Comparison of ENCODE assay signal across 4 cellular contexts in the genomic region with DNA sequence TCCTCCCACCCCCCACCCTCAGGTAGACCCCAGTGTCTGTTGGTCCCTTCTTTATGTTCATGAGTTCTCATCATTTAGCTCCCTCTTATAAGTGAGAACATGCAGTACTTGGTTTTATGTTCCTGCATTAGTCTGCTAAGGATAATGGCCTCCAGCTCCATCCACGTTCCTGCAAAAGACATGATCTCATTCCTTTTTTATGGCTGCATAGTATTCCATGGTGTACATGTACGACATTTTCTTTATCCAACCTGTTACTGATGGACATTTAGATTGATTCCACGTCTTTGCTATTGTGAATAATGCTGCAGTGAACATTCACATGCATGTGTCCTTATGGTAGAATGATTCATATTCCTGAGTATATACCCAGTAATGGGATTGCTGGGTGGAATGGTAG.
DNase-seq lines count a peak whose midpoint lies in the region; ATAC-seq, FAIRE-seq and TF ChIP-seq lines count a peak whose summit lies in the region.
"Not testable (repeated sequence)": the region's sequence is repeated elsewhere in the genome, so short reads cannot be mapped to it uniquely, and the experiment has no call there.

No MANE protein-coding gene starts in this region.

- not testable (repeated sequence) for H3K9me1 ChIP-seq in K562 (ENCODE audit: control insufficient read depth, insufficient read depth, low read length)

- H3K4me1 ChIP-seq in A549 = peaks cover 28% of the 10 kb centered on the region
- H3K4me1 ChIP-seq in HEK293 (ENCODE audit: control insufficient read depth, insufficient read depth, low read length); astrocyte (ENCODE audit: insufficient read depth, low read length); K562 (replicated peaks in 1 of 2; ENCODE audit: control insufficient read depth in 2 of 2, insufficient read depth in 2 of 2, low read length in 2 of 2): not testable (repeated sequence)

- H3K36me3 ChIP-seq in HEK293 (ENCODE audit: control insufficient read depth in 2 of 2, insufficient read depth in 1 of 2, low read length in 2 of 2); astrocyte (ENCODE audit: insufficient read depth, low read length); K562 (ENCODE audit: control insufficient read depth, insufficient read depth, low read length): not testable (repeated sequence)

- not testable (repeated sequence) for H3K27me3 ChIP-seq in astrocyte (ENCODE audit: insufficient read depth, low read length)
- peaks cover 0 to 17% of the 10 kb centered on the region in 2 experiments; a peak in 2 of 5 replicates for H3K27me3 ChIP-seq in K562 (ENCODE audit: control insufficient read depth in 2 of 2, insufficient read depth in 2 of 2, low read length in 2 of 2)

- BruUV-seq in K562 (replicated peaks; lab: Mats Ljungman, UMichigan) = not testable (repeated sequence)

- H3K4me3 Mint-ChIP-seq in astrocyte (ENCODE audit: unreplicated experiment) = not testable (repeated sequence)

- not testable (repeated sequence) for DNase-seq in A549 (ENCODE audit: low read depth in 1 of 2, low spot score in 1 of 2); astrocyte (ENCODE audit: low read depth); K562 (ENCODE audit: extremely low read depth in 1 of 4, low spot score in 3 of 4)

- not testable (repeated sequence) for H3K27me3 Mint-ChIP-seq in astrocyte (ENCODE audit: low read depth, unreplicated experiment)

- FAIRE-seq in A549 (lab: Jason Lieb, UNC) (peak; percentile 89), astrocyte (lab: Jason Lieb, UNC) (peak; percentile 43)
- not testable (repeated sequence) for FAIRE-seq in K562 (lab: Jason Lieb, UNC)

- H3K36me3 Mint-ChIP-seq in astrocyte (ENCODE audit: low read depth, unreplicated experiment) = not testable (repeated sequence)

- TF ChIP-seq RAD21 in A549 (conservative IDR thresholded peaks at IDR 0.05 in 1 of 2, IDR thresholded peaks at IDR 0.05 in 1 of 2); K562 (CRISPR knock-in tag; conservative IDR thresholded peaks at IDR 0.05 in 1 of 2, IDR thresholded peaks at IDR 0.05 in 1 of 2): not testable (repeated sequence)

- not testable (repeated sequence) for TF ChIP-seq EP300 in A549 (IDR thresholded peaks at IDR 0.05); K562 (IDR thresholded peaks at IDR 0.05; ENCODE audit: low read length)

- CTCF ChIA-PET in A549 (lab: Yijun Ruan, JAX); K562 (lab: Yijun Ruan, JAX; ENCODE audit: low intra/inter-chr PET ratio): not testable (repeated sequence)
- CTCF ChIA-PET in HEK293 (lab: Yijun Ruan, JAX) = interaction anchor here (0.6 kb wide), 1 partner anchor 101 kb away, joined by 4 read pairs; no protein-coding TSS in a partner anchor

- H3K9me3 ChIP-seq in A549; HEK293 (ENCODE audit: control insufficient read depth, insufficient read depth, low read depth, low read length); astrocyte (ENCODE audit: insufficient read depth, low read depth, low read length); K562 (replicated peaks; ENCODE audit: control insufficient read depth, insufficient read depth, low read depth, low read length): not testable (repeated sequence)

- ATAC-seq in A549, K562: not testable (repeated sequence)

- H3K27ac ChIP-seq in A549; HEK293 (ENCODE audit: extremely low read depth, low read depth, low read length); astrocyte (ENCODE audit: low read depth, low read length); K562 (ENCODE audit: extremely low read depth, low read depth, low read length): not testable (repeated sequence)

- not testable (repeated sequence) for H3K4me3 ChIP-seq in A549; HEK293 (ENCODE audit: low read depth, low read length); astrocyte (ENCODE audit: insufficient read depth, low read depth, low read length); K562

- TF ChIP-seq POLR2A in A549 (IDR thresholded peaks at IDR 0.05; ENCODE audit: low read length); K562 (conservative IDR thresholded peaks at IDR 0.05): not testable (repeated sequence)

- POLR2A ChIA-PET in A549 (lab: Yijun Ruan, JAX); HEK293 (lab: Yijun Ruan, JAX); K562 (lab: Yijun Ruan, JAX): not testable (repeated sequence)

- not testable (repeated sequence) for H3K27ac Mint-ChIP-seq in astrocyte (ENCODE audit: unreplicated experiment)

- not testable (repeated sequence) for H2AFZ ChIP-seq in astrocyte (ENCODE audit: low read depth, low read length); K562 (ENCODE audit: low read depth, low read length)

- not testable (repeated sequence) for H4K20me1 ChIP-seq in astrocyte (ENCODE audit: insufficient read depth, low read length); K562 (replicated peaks; ENCODE audit: control insufficient read depth, insufficient read depth, low read length)

- not testable (repeated sequence) for H3K9me3 Mint-ChIP-seq in astrocyte (ENCODE audit: unreplicated experiment)

- H3K79me2 ChIP-seq in astrocyte (ENCODE audit: insufficient read depth, low read length); K562 (ENCODE audit: control insufficient read depth, insufficient read depth, low read length): not testable (repeated sequence)

- not testable (repeated sequence) for TF ChIP-seq CTCF in A549 (IDR thresholded peaks at IDR 0.05); HEK293 (tag by site-specific recombination; IDR thresholded peaks at IDR 0.05); astrocyte (IDR thresholded peaks at IDR 0.05; ENCODE audit: insufficient read depth, low read depth, low read length); K562 (IDR thresholded peaks at IDR 0.05 in 2 of 3, conservative IDR thresholded peaks at IDR 0.05 in 1 of 3; ENCODE audit: insufficient read depth in 2 of 3, low read depth in 1 of 3, low read length in 3 of 3)

- H3K4me2 ChIP-seq in A549; astrocyte (ENCODE audit: low read length); K562 (ENCODE audit: insufficient read depth, low read length): not testable (repeated sequence)

- intact Hi-C loops in K562 (cut with micrococcal nuclease) = not testable (repeated sequence)

- not testable (repeated sequence) for H3K9ac ChIP-seq in astrocyte (ENCODE audit: low read length); K562 (ENCODE audit: insufficient read depth in 1 of 2, low read depth in 2 of 2, low read length in 2 of 2)

- not testable (repeated sequence) for H3K4me1 Mint-ChIP-seq in astrocyte (ENCODE audit: low read depth, unreplicated experiment)

- in situ Hi-C loops in K562 (cut with MboI) = not testable (repeated sequence)

- 63% methylated on average over 3 of the region's 3 CpGs for WGBS in A549 (ENCODE audit: missing lambda C conversion rate)
- WGBS in K562 (ENCODE audit: insufficient coverage, low coverage, missing lambda C conversion rate) = 7% methylated on average over 3 of the region's 3 CpGs

TF ChIP-seq in HEK293, 187 proteins besides CTCF, POLR2A, EP300 and RAD21:
- TF ChIP-seq ZNF146 (tag by site-specific recombination; IDR thresholded peaks at IDR 0.05) = 0 out of 2 replicates have a peak, but pooled peaks have one; percentile 24

TF ChIP-seq in K562, 482 proteins besides CTCF, POLR2A, EP300 and RAD21:
- peak; percentile 92 for TF ChIP-seq ZNF146 (CRISPR knock-in tag; IDR thresholded peaks at IDR 0.05; ENCODE audit: unreplicated experiment)
